ENCODE assay signal across 31 cellular contexts in the genomic region with DNA sequence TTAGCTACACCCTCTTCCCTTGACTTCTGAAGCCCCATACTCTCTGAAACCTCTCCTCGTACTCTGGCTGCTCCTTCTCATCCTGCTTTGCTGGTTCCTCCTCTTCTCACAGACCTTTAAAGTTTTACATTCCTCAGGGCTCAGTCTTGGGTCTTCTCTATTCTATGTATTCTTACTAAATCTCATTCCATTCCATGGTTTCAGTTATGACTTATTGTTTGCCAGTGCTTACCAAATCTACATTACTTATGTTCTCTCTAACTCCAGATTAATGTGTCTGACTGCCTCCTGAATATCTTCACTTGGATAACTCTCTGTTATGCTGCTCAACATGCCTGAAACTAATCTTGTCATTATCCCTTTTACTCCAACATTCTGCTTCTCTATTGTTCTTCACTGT. TPM values are rescaled to one million over a fixed set of nuclear protein-coding genes. Genes with fewer than 3 reads are reported as not detected.
DNase-seq lines count a peak whose midpoint lies in the region; ATAC-seq and TF ChIP-seq lines count a peak whose summit lies in the region.
"Had no signal": no experiment of that assay in that cellular context is flagged by ENCODE, and none has a peak within 500 bp of the region (broad histone marks: within the 10 kb centered on the region; RNA-seq: fewer than 3 reads in every experiment).

No MANE protein-coding gene starts in this region.

- H3K27ac ChIP-seq in Peyer's patch = no peak overlapping the region
- H3K27ac ChIP-seq: A549, colonic mucosa, heart right ventricle, suprapubic skin, upper lobe of left lung had no signal

- H3K9me3 ChIP-seq in Peyer's patch = no peaks in the 10 kb centered on the region
- H3K9me3 ChIP-seq: A549, colonic mucosa, heart right ventricle, suprapubic skin, upper lobe of left lung had no signal

- no peak for ATAC-seq in left cardiac atrium
- ATAC-seq: A549; activated CD8-positive, alpha-beta T cell treated with anti-CD3 and anti-CD28 coated beads for 36 hours; HCT116; heart right ventricle; naive thymus-derived CD8-positive, alpha-beta T cell had no signal

- no peaks in the 10 kb centered on the region for H3K27me3 ChIP-seq in Peyer's patch
- H3K27me3 ChIP-seq: colonic mucosa, heart right ventricle, suprapubic skin, upper lobe of left lung had no signal

- no peaks in the 10 kb centered on the region for H3K36me3 Mint-ChIP-seq in nephron progenitor cell (ENCODE audit: low read depth)
- H3K36me3 Mint-ChIP-seq: activated naive CD4-positive, alpha-beta T cell treated with anti-CD3 and anti-CD28 coated beads, Interleukin-2, amount 10 ng/mL, durations not matched to agents 7 days and 5 days; naive thymus-derived CD8-positive, alpha-beta T cell had no signal

- TF ChIP-seq CTCF in nephron progenitor cell (IDR thresholded peaks at IDR 0.05) (no peak), Peyer's patch (IDR thresholded peaks at IDR 0.05) (no peak)

- no peak for TF ChIP-seq POLR2A in Peyer's patch (IDR thresholded peaks at IDR 0.05)

- DNase-seq in ELR (ENCODE audit: low read depth) = peak; percentile 33
- DNase-seq in amniotic epithelial cell (ENCODE audit: low read depth) = peak; percentile 80
- peak; percentile 32 for DNase-seq in fibroblast of gingiva (ENCODE audit: low read depth)
- peak; percentile 29 for DNase-seq in renal cortical epithelial cell (ENCODE audit: low read depth)
- no peak for DNase-seq in nephron progenitor cell
- no peak for DNase-seq in Peyer's patch
- DNase-seq in left cardiac atrium = no peak
- DNase-seq in D341Med (ENCODE audit: low spot score) = no peak
- DNase-seq: activated CD4-positive, alpha-beta T cell treated with anti-CD3 and anti-CD28 coated beads for 1 hour; activated CD8-positive, alpha-beta memory T cell treated with anti-CD3 and anti-CD28 coated beads, Interleukin-2, amount 50 U/mL, for 48 hours; activated CD8-positive, alpha-beta T cell treated with anti-CD3 and anti-CD28 coated beads for 36 hours; activated naive CD4-positive, alpha-beta T cell treated with anti-CD3 and anti-CD28 coated beads, Interleukin-2, amount 10 ng/mL, durations not matched to agents 7 days and 5 days; amniotic stem cell; CD4-positive, alpha-beta memory T cell; colonic mucosa; effector CD4-positive, alpha-beta T cell; foreskin melanocyte; heart right ventricle; kidney glomerular epithelial cell; naive thymus-derived CD8-positive, alpha-beta T cell; NCI-H1694; NCI-H446; NCI-H748 treated with DMSO at 0.1 percent for 48 hours; occipital lobe; stimulated activated naive CD4-positive, alpha-beta T cell treated with Interleukin-2 at 50 U/mL for 16 hours; upper lobe of left lung had no signal

- no peak overlapping the region for H3K4me3 ChIP-seq in Peyer's patch
- H3K4me3 ChIP-seq: A549, colonic mucosa, heart right ventricle, lung, suprapubic skin, upper lobe of left lung had no signal

- no peaks in the 10 kb centered on the region for H3K9me3 Mint-ChIP-seq in nephron progenitor cell
- H3K9me3 Mint-ChIP-seq: activated CD8-positive, alpha-beta T cell treated with anti-CD3 and anti-CD28 coated beads for 36 hours; activated naive CD4-positive, alpha-beta T cell treated with anti-CD3 and anti-CD28 coated beads, Interleukin-2, amount 10 ng/mL, durations not matched to agents 7 days and 5 days; CD4-positive, alpha-beta memory T cell; naive thymus-derived CD8-positive, alpha-beta T cell; T-helper 2 cell treated with Interferon-gamma antibody and Interleukin-4, amounts not matched to agents 5 μg/mL and 100 μg/mL, for 36 hours had no signal

- peaks cover 17% of the 10 kb centered on the region for H3K4me1 Mint-ChIP-seq in nephron progenitor cell

- peaks cover 14% of the 10 kb centered on the region for H3K27me3 Mint-ChIP-seq in nephron progenitor cell (ENCODE audit: low read depth, poor library complexity)

- no peak overlapping the region for H3K27ac Mint-ChIP-seq in nephron progenitor cell
- H3K27ac Mint-ChIP-seq: activated CD8-positive, alpha-beta T cell treated with anti-CD3 and anti-CD28 coated beads for 36 hours; activated naive CD4-positive, alpha-beta T cell treated with anti-CD3 and anti-CD28 coated beads, Interleukin-2, amount 10 ng/mL, durations not matched to agents 7 days and 5 days; CD4-positive, alpha-beta memory T cell; naive thymus-derived CD8-positive, alpha-beta T cell; T-helper 2 cell treated with Interferon-gamma antibody and Interleukin-4, amounts not matched to agents 5 μg/mL and 100 μg/mL, for 36 hours had no signal

- intact Hi-C loops in left cardiac atrium (cut with DNase I) = no loop called here

- H3K36me3 ChIP-seq in Peyer's patch = no peaks in the 10 kb centered on the region
- H3K36me3 ChIP-seq: colonic mucosa, heart right ventricle, suprapubic skin, upper lobe of left lung had no signal

- no peak overlapping the region for H3K4me3 Mint-ChIP-seq in nephron progenitor cell
- H3K4me3 Mint-ChIP-seq: activated CD8-positive, alpha-beta T cell treated with anti-CD3 and anti-CD28 coated beads for 36 hours; activated naive CD4-positive, alpha-beta T cell treated with anti-CD3 and anti-CD28 coated beads, Interleukin-2, amount 10 ng/mL, durations not matched to agents 7 days and 5 days; CD4-positive, alpha-beta memory T cell; naive thymus-derived CD8-positive, alpha-beta T cell; T-helper 2 cell treated with Interferon-gamma antibody and Interleukin-4, amounts not matched to agents 5 μg/mL and 100 μg/mL, for 36 hours had no signal

- H3K4me1 ChIP-seq in Peyer's patch = no peaks in the 10 kb centered on the region
- H3K4me1 ChIP-seq: colonic mucosa, upper lobe of left lung had no signal

RNA-seq across cellular contexts. Expression of a gene that starts 5.4 kb away (rescaled TPM):
- 10.1 and 18.3 TPM in 2 replicates for total RNA-seq in renal cortical epithelial cell
- total RNA-seq in Peyer's patch = 10 to 100 TPM in 3 of 4 donors, 1 to 10 TPM in 1; 8.3 to 54.3 (median 31.8) TPM
- total RNA-seq in left cardiac atrium = 1 to 10 TPM; 2.6 to 4.5 TPM

Comparison
In these comparisons a context has a peak if more than half of its experiments do, and no peak if none do; other contexts are left out.
1. DNase-seq: peak in ELR (single experiment), amniotic epithelial cell (single experiment), fibroblast of gingiva (single experiment) and renal cortical epithelial cell (single experiment); none in nephron progenitor cell (single experiment), Peyer's patch (0 of 3), left cardiac atrium (single experiment) and D341Med (single experiment).